In the genomic region with DNA sequence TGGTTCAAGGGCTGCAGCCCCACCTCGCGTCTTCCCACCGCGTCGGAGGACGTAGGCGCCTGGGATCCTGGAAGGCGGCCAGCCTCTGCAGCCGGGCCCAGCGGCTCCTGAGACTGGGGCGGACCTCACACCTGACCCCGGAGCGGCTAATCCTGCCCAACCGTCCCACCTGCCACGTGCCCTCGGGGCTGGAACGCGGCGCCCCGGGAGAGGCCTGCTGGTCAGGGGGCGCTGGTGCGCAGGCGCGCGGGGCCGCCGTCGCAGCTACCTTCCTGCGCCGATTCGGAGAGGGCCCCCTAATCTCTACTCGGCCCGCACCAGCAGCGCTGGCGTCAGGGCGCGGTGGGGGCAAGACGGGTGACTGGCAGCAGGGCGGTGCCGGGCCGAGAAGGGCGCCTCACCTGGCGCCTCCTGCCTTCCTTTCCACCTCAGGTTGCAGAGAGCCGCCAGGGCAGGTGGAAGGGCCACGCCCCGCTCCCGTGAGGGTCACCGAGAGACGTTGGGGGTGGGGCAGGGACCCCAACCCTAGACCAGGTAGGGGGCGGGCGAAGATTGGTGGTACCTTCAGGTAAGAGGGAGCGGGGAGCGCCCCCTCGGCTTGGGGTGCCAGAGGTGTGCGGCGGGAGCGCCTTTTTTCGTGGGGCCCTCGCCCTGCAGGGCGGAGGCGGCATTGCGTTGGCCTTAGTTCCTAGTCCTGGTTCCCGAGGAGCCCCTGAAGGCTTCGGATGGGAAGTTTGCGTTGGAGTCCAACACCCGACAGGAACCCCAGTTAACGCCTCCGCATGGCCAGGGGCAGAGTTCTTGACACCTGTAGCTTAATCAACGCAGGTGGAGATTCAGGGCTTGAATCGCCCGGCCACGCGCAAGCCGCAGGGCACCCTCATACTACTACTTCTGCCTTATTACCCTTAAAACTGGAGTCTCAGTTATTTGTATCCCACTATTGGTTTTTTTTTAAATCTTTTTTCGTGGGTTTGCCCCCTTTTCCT, we compare ENCODE assay signal across 12 cellular contexts. TPM values are rescaled to one million over a fixed set of nuclear protein-coding genes. Genes with fewer than 3 reads are reported as not detected.
DNase-seq lines count a peak whose midpoint lies in the region; ATAC-seq and TF ChIP-seq lines count a peak whose summit lies in the region.
"Had no signal": no experiment of that assay in that cellular context is flagged by ENCODE, and none has a peak within 500 bp of the region (broad histone marks: within the 10 kb centered on the region; RNA-seq: fewer than 3 reads in every experiment).

TSS of gene TDRD5 (plus strand) at position 241 of the 989 bp plus-strand sequence. CDS start 784 bp downstream, outside the sequence.

- peaks cover 6% of the 10 kb centered on the region; the same call in 1 of the 2 replicates for H3K9me2 ChIP-seq in GM23338 (ENCODE audit: insufficient read depth)

- peak within 1 kb of the TSS; percentile 96 for H2AFZ ChIP-seq in GM23338

- H3K79me2 ChIP-seq in GM23338 (replicated peaks; ENCODE audit: insufficient read depth): no peaks in the 10 kb centered on the region

- H3K4me1 ChIP-seq in GM23338 (ENCODE audit: insufficient read depth) (peaks cover 4% of the 10 kb centered on the region; the same call in 1 of the 2 replicates), colonic mucosa (no peaks in the 10 kb centered on the region)

- H3K4me3 ChIP-seq in GM23338 (peak within 1 kb of the TSS; percentile 56), colonic mucosa (peak within 1 kb of the TSS; percentile 32)
- H3K4me3 ChIP-seq: vagina had no signal

- H3K36me3 ChIP-seq in GM23338 (ENCODE audit: insufficient read depth) (no peaks in the 10 kb centered on the region), colonic mucosa (no peaks in the 10 kb centered on the region)
- H3K36me3 ChIP-seq: vagina had no signal

- TF ChIP-seq CTCF in GM23338 (conservative IDR thresholded peaks at IDR 0.05; ENCODE audit: low read depth in 2 of 2): peak; percentile 14 to 62
- no peak for TF ChIP-seq CTCF in colonic mucosa (IDR thresholded peaks at IDR 0.05)
- TF ChIP-seq CTCF in mesothelial cell of epicardium (IDR thresholded peaks at IDR 0.05; ENCODE audit: unreplicated experiment): peak; percentile 23

- intact Hi-C loops in colonic mucosa (cut with DNase I): no loop called here

- 0 out of 2 replicates have a peak, but pooled peaks cover 9% of the 10 kb centered on the region for H3F3A ChIP-seq in GM23338 (replicated peaks; ENCODE audit: low read depth)

- H3K4me1 Mint-ChIP-seq in GM23338 (peaks cover under 1% of the 10 kb centered on the region; the same call in 1 of the 3 replicates), mesothelial cell of epicardium (no peaks in the 10 kb centered on the region)
- H3K4me1 Mint-ChIP-seq: immature natural killer cell had no signal

- H3K4me2 ChIP-seq in GM23338: peak within 1 kb of the TSS; percentile 88

- peak; percentile 66 for DNase-seq in AG20443 (ENCODE audit: low spot score)
- DNase-seq in GM23338 (ENCODE audit: low spot score): peak; percentile 88
- peak; percentile 76 for DNase-seq in colonic mucosa
- DNase-seq in mesothelial cell of epicardium (ENCODE audit: low spot score in 2 of 2, unreplicated experiment in 2 of 2): no peak
- DNase-seq in stimulated activated CD4-positive, alpha-beta T cell treated with anti-CD3 and anti-CD28 coated beads, Interleukin-4, amount 100 ng/mL, for 24 hours: no peak
- DNase-seq in dedifferentiated amniotic fluid mesenchymal stem cell (ENCODE audit: extremely low spot score): no peak
- DNase-seq: activated CD4-positive, alpha-beta T cell treated with anti-CD3 and anti-CD28 coated beads for 4 hours; immature natural killer cell; NCI-H2029 treated with DMSO at 0.1 percent for 48 hours had no signal

- no peaks in the 10 kb centered on the region for H3K36me3 Mint-ChIP-seq in GM23338 (ENCODE audit: low read depth)
- no peaks in the 10 kb centered on the region for H3K36me3 Mint-ChIP-seq in mesothelial cell of epicardium
- H3K36me3 Mint-ChIP-seq: immature natural killer cell had no signal

- H3K27ac ChIP-seq in GM23338 (ENCODE audit: low read depth) (no peak within 1 kb of the TSS), colonic mucosa (no peak within 1 kb of the TSS)
- H3K27ac ChIP-seq: vagina had no signal

- ATAC-seq in GM23338 (peak; percentile 91), GM21576 (IDR thresholded peaks at IDR 0.05; ENCODE audit: unreplicated experiment) (no peak), GM21515 (IDR thresholded peaks at IDR 0.05; ENCODE audit: unreplicated experiment) (no peak)

- peak within 1 kb of the TSS; percentile 49; the same call in 2 of the 3 replicates for H3K4me3 Mint-ChIP-seq in GM23338
- no peak within 1 kb of the TSS for H3K4me3 Mint-ChIP-seq in mesothelial cell of epicardium
- H3K4me3 Mint-ChIP-seq: immature natural killer cell had no signal

- no peaks in the 10 kb centered on the region for H3K9me3 ChIP-seq in colonic mucosa
- H3K9me3 ChIP-seq: vagina had no signal

- peaks cover 37% of the 10 kb centered on the region for H3K27me3 Mint-ChIP-seq in GM23338 (ENCODE audit: insufficient read depth, low read depth, poor library complexity)
- peaks cover 61% of the 10 kb centered on the region for H3K27me3 Mint-ChIP-seq in mesothelial cell of epicardium (ENCODE audit: low read depth)

- peak within 1 kb of the TSS in 1 of 2 donors; percentile 48 for H3K9ac ChIP-seq in colonic mucosa (ENCODE audit: low read depth in 2 of 2, low read length in 2 of 2)

- H3K27me3 ChIP-seq in GM23338 (ENCODE audit: insufficient read depth) (peaks cover 71% of the 10 kb centered on the region), colonic mucosa (no peaks in the 10 kb centered on the region)
- H3K27me3 ChIP-seq: vagina had no signal

- H3K9me3 Mint-ChIP-seq in GM23338 (peaks cover 6% of the 10 kb centered on the region; the same call in 1 of the 3 replicates), mesothelial cell of epicardium (no peaks in the 10 kb centered on the region)

- no peaks in the 10 kb centered on the region; the same call in 1 of the 2 replicates for H4K20me1 ChIP-seq in GM23338 (replicated peaks; ENCODE audit: insufficient read depth)

- no peak within 1 kb of the TSS for H3K27ac Mint-ChIP-seq in GM23338
- no peak within 1 kb of the TSS for H3K27ac Mint-ChIP-seq in mesothelial cell of epicardium
- H3K27ac Mint-ChIP-seq: immature natural killer cell had no signal

TF ChIP-seq in GM23338, 12 proteins besides CTCF, POLR2A, EP300 and RAD21:
- TF ChIP-seq POLR2AphosphoS5 (IDR thresholded peaks at IDR 0.05; ENCODE audit: low read depth) (no peak), JUNB (IDR thresholded peaks at IDR 0.05; ENCODE audit: unreplicated experiment) (no peak), CREB1 (CRISPR knock-in tag; IDR thresholded peaks at IDR 0.05; ENCODE audit: low read depth) (no peak), STAT1 (IDR thresholded peaks at IDR 0.05; ENCODE audit: unreplicated experiment) (no peak)

RNA-seq across cellular contexts. Expression of gene TDRD5, which starts in this region (rescaled TPM):
- total RNA-seq in GM23338 (2014; rRNA removed; shearing (Covaris generic)): 1.4 TPM in 1 of 2 replicates, not detected in the other
- polyA plus RNA-seq in GM23338 (2016; fragmentation: Nextera tagmentation; extraction: Ambion mirVana): 0.28 TPM in 1 of 2 replicates, not detected in the other
- 1 to 10 TPM in 1 of 2 donors, under 1 TPM in 1; 0.80 to 2.4 TPM for total RNA-seq in colonic mucosa
- total RNA-seq in mesothelial cell of epicardium: 0.07 TPM in 1 of 3 replicates, not detected in the others
- total RNA-seq: vagina had no signal
- polyA plus RNA-seq: immature natural killer cell had no signal

Comparison
In these comparisons a context has a peak if more than half of its experiments do, and no peak if none do; other contexts are left out.
1. DNase-seq: peak in AG20443 (single experiment), GM23338 (single experiment) and colonic mucosa (single experiment); none in mesothelial cell of epicardium (0 of 2), stimulated activated CD4-positive, alpha-beta T cell treated with anti-CD3 and anti-CD28 coated beads, Interleukin-4, amount 100 ng/mL, for 24 hours (single experiment) and dedifferentiated amniotic fluid mesenchymal stem cell (single experiment).